ENCODE assay signal across 8 cellular contexts in genomic region chr10:11610855-11611247, GRCh38. TPM values are rescaled to one million over a fixed set of nuclear protein-coding genes. Genes with fewer than 3 reads are reported as not detected.
DNase-seq lines count a peak whose midpoint lies in the region; ATAC-seq lines count a peak whose summit lies in the region.

No MANE protein-coding gene starts in this region.

- H3K27ac Mint-ChIP-seq in T-cell = peak overlapping the region; percentile 45 to 57

- H3K27ac ChIP-seq in layer of hippocampus (ENCODE audit: low read depth, low read length) = peak overlapping the region; percentile 75

- POLR2A ChIA-PET in T-cell (lab: Charles Lee) = no interaction called here

- no peaks in the 10 kb centered on the region for H3K27me3 ChIP-seq in layer of hippocampus (ENCODE audit: control insufficient read depth, insufficient read depth, low read length)

- CTCF ChIA-PET in T-cell (lab: Charles Lee) = no interaction called here

- peak overlapping the region; percentile 85 to 87 (median 86) for H3K4me3 Mint-ChIP-seq in T-cell

- DNase-seq in NCI-H146 (lab: John Stamatoyannopoulos, UW) (peak; percentile 54), NCI-H146 treated with DMSO at 0.1 percent for 48 hours (lab: John Stamatoyannopoulos, UW; ENCODE audit: unreplicated experiment) (no peak), T-cell (peak in 20 of 34 experiments; percentile 4 to 35 (median 16)), cerebellar cortex (ENCODE audit: low spot score) (peak; percentile 31)
- DNase-seq in stimulated activated CD4-positive, alpha-beta T cell treated with anti-CD3 and anti-CD28 coated beads, Interleukin-4, amount 100 ng/mL, for 24 hours = peak; percentile 29

- H3K36me3 Mint-ChIP-seq in T-cell = no peaks in the 10 kb centered on the region

- ATAC-seq in HG03039 (IDR thresholded peaks at IDR 0.05; ENCODE audit: unreplicated experiment) (peak; percentile 9), T-cell (replicated peaks in 1 of 4) (peak; percentile 25 to 50 (median 31)), GM19035 (IDR thresholded peaks at IDR 0.05; ENCODE audit: unreplicated experiment) (no peak)

- peaks cover 0 to 2% (median 0%) of the 10 kb centered on the region in 3 donors for H3K9me3 Mint-ChIP-seq in T-cell

- H3K4me1 Mint-ChIP-seq in T-cell = peaks cover 49 to 60% (median 50%) of the 10 kb centered on the region in 3 donors

- H3K27me3 Mint-ChIP-seq in T-cell = no peaks in the 10 kb centered on the region

RNA-seq across cellular contexts. Expression of gene USP6NL, which starts 0.6 kb away (rescaled TPM):
- total RNA-seq in T-cell = 1 to 10 TPM; 3.9 to 7.6 (median 4.6) TPM
